Comparison of ENCODE assay signal across 19 cellular contexts in genomic region chr6:108676555-108676954, GRCh38.
DNase-seq lines count a peak whose midpoint lies in the region; ATAC-seq and TF ChIP-seq lines count a peak whose summit lies in the region.
"Had no signal": no experiment of that assay in that cellular context is flagged by ENCODE, and none has a peak within 500 bp of the region (broad histone marks: within the 10 kb centered on the region; RNA-seq: fewer than 3 reads in every experiment).

No MANE protein-coding gene starts in this region.

- H3K27me3 Mint-ChIP-seq in nephron (ENCODE audit: low read depth) (no peaks in the 10 kb centered on the region), endodermal cell (ENCODE audit: insufficient read depth) (no peaks in the 10 kb centered on the region)
- H3K27me3 Mint-ChIP-seq: CD4-positive, CD25-positive, alpha-beta regulatory T cell had no signal

- no peak overlapping the region for H3K4ac ChIP-seq in mesenchymal stem cell (ENCODE audit: low read depth in 1 of 2, low read length in 2 of 2)

- no peak overlapping the region for H2BK12ac ChIP-seq in mesenchymal stem cell (ENCODE audit: low read length in 2 of 2)

- H4K91ac ChIP-seq in mesenchymal stem cell (ENCODE audit: low read length), result no peak overlapping the region

- H3K9me3 Mint-ChIP-seq in nephron, result no peaks in the 10 kb centered on the region
- no peaks in the 10 kb centered on the region for H3K9me3 Mint-ChIP-seq in endodermal cell
- H3K9me3 Mint-ChIP-seq: CD4-positive, CD25-positive, alpha-beta regulatory T cell had no signal

- H3K23ac ChIP-seq in mesenchymal stem cell (ENCODE audit: low read length in 2 of 2), result no peak overlapping the region

- H3K36me3 Mint-ChIP-seq in nephron (ENCODE audit: low read depth) (peaks cover 17% of the 10 kb centered on the region), endodermal cell (ENCODE audit: low read depth) (peaks cover 4% of the 10 kb centered on the region)

- H3K9ac ChIP-seq in mesenchymal stem cell (ENCODE audit: low read length) (no peak overlapping the region), endodermal cell (ENCODE audit: extremely low read depth, low read length, poor library complexity, severe bottlenecking) (no peak overlapping the region)

- H2BK15ac ChIP-seq in mesenchymal stem cell (ENCODE audit: low read depth, poor library complexity, severe bottlenecking), result no peak overlapping the region

- DNase-seq in heart right ventricle (no peak), right cardiac atrium (no peak), LoVo (ENCODE audit: low spot score) (no peak), thyroid gland (no peak), mesenchymal stem cell (no peak), endodermal cell (no peak)
- DNase-seq: ACHN; activated gamma-delta T cell; CD4-positive, CD25-positive, alpha-beta regulatory T cell; DMS79 treated with DMSO at 0.1 percent for 48 hours; foreskin fibroblast; left cardiac atrium; NCI-H226; occipital lobe; small intestine; T-helper 9 cell had no signal

- H2BK120ac ChIP-seq in mesenchymal stem cell (ENCODE audit: low read depth, low read length), result no peak overlapping the region

- TF ChIP-seq CTCF in heart right ventricle (IDR thresholded peaks at IDR 0.05) (no peak), nephron (IDR thresholded peaks at IDR 0.05; ENCODE audit: unreplicated experiment in 3 of 3) (no peak), thyroid gland (IDR thresholded peaks at IDR 0.05) (no peak), endodermal cell (conservative IDR thresholded peaks at IDR 0.05) (no peak)

- H3K4me1 Mint-ChIP-seq in nephron, result peaks cover 45% of the 10 kb centered on the region
- peaks cover 22% of the 10 kb centered on the region for H3K4me1 Mint-ChIP-seq in endodermal cell

- peaks cover 17 to 71% (median 64%) of the 10 kb centered on the region in 9 donors for H3K4me1 ChIP-seq in heart right ventricle
- H3K4me1 ChIP-seq in right cardiac atrium (ENCODE audit: control insufficient read depth, insufficient read depth, low read length), result peaks cover 22% of the 10 kb centered on the region
- peaks cover 0 to 39% of the 10 kb centered on the region in 2 donors for H3K4me1 ChIP-seq in thyroid gland
- peaks cover 4% of the 10 kb centered on the region for H3K4me1 ChIP-seq in mesenchymal stem cell (ENCODE audit: control insufficient read depth, insufficient read depth, low read depth, low read length)
- peaks cover 11% of the 10 kb centered on the region for H3K4me1 ChIP-seq in endodermal cell (ENCODE audit: control insufficient read depth, insufficient read depth, low read length)

- H3K27ac ChIP-seq in heart right ventricle (peak overlapping the region in 7 of 10 donors; percentile 2 to 68 (median 47)), right cardiac atrium (ENCODE audit: low read length) (no peak overlapping the region), thyroid gland (no peak overlapping the region), mesenchymal stem cell (ENCODE audit: low read length, poor library complexity, severe bottlenecking) (no peak overlapping the region), endodermal cell (ENCODE audit: low read depth, low read length) (no peak overlapping the region)

- no peak overlapping the region for H3K14ac ChIP-seq in mesenchymal stem cell (ENCODE audit: low read length in 2 of 2)

- peaks cover 22% of the 10 kb centered on the region for H3K79me1 ChIP-seq in mesenchymal stem cell (replicated peaks; ENCODE audit: low read length, poor library complexity, severe bottlenecking)

- no peak overlapping the region for H3K4me3 Mint-ChIP-seq in nephron
- H3K4me3 Mint-ChIP-seq in endodermal cell, result no peak overlapping the region
- H3K4me3 Mint-ChIP-seq: CD4-positive, CD25-positive, alpha-beta regulatory T cell had no signal

- no peak for ATAC-seq in heart right ventricle
- ATAC-seq in right cardiac atrium, result no peak
- ATAC-seq in SK-N-SH treated with all-trans-retinoic acid at 6 μM for 48 hours, result no peak; the same call in 2 of the 3 replicates

- no peak overlapping the region for H3K4me3 ChIP-seq in heart right ventricle
- no peak overlapping the region for H3K4me3 ChIP-seq in right cardiac atrium (ENCODE audit: low read length)
- no peak overlapping the region for H3K4me3 ChIP-seq in thyroid gland (replicated peaks in 1 of 3)
- no peak overlapping the region for H3K4me3 ChIP-seq in mesenchymal stem cell (ENCODE audit: insufficient read depth in 1 of 2, low read depth in 1 of 2, low read length in 2 of 2)
- no peak overlapping the region for H3K4me3 ChIP-seq in endodermal cell (ENCODE audit: low read length)
- H3K4me3 ChIP-seq: HAP-1 had no signal

- no peaks in the 10 kb centered on the region for H3K27me3 ChIP-seq in heart right ventricle
- H3K27me3 ChIP-seq in right cardiac atrium (ENCODE audit: control insufficient read depth, insufficient read depth), result no peaks in the 10 kb centered on the region
- no peaks in the 10 kb centered on the region for H3K27me3 ChIP-seq in thyroid gland
- no peaks in the 10 kb centered on the region for H3K27me3 ChIP-seq in mesenchymal stem cell (ENCODE audit: control insufficient read depth in 1 of 2, insufficient read depth in 1 of 2, low read length in 2 of 2)
- H3K27me3 ChIP-seq in endodermal cell (ENCODE audit: control insufficient read depth, insufficient read depth, low read length, poor library complexity, severe bottlenecking), result no peaks in the 10 kb centered on the region

- H3K27ac Mint-ChIP-seq in nephron (peak overlapping the region; percentile 69 to 73 (median 73)), endodermal cell (no peak overlapping the region)

- no peaks in the 10 kb centered on the region for H3K9me3 ChIP-seq in heart right ventricle
- H3K9me3 ChIP-seq in right cardiac atrium (ENCODE audit: control insufficient read depth, low read length), result no peaks in the 10 kb centered on the region
- H3K9me3 ChIP-seq in thyroid gland, result no peaks in the 10 kb centered on the region
- H3K9me3 ChIP-seq in mesenchymal stem cell (ENCODE audit: control insufficient read depth, low read length), result no peaks in the 10 kb centered on the region
- no peaks in the 10 kb centered on the region for H3K9me3 ChIP-seq in endodermal cell (ENCODE audit: control insufficient read depth, low read length)
- H3K9me3 ChIP-seq: HAP-1 had no signal

- H3K4me2 ChIP-seq in mesenchymal stem cell (ENCODE audit: low read length, poor library complexity, severe bottlenecking), result no peak overlapping the region

- peaks cover 0 to 15% (median 0%) of the 10 kb centered on the region in 9 donors for H3K36me3 ChIP-seq in heart right ventricle
- H3K36me3 ChIP-seq in thyroid gland, result no peaks in the 10 kb centered on the region
- peaks cover 3 to 4% of the 10 kb centered on the region in 2 experiments for H3K36me3 ChIP-seq in mesenchymal stem cell (ENCODE audit: control insufficient read depth in 1 of 2, insufficient read depth in 2 of 2, low read depth in 1 of 2, low read length in 2 of 2)
- no peaks in the 10 kb centered on the region for H3K36me3 ChIP-seq in endodermal cell (ENCODE audit: control insufficient read depth, insufficient read depth, low read length)
- H3K36me3 ChIP-seq: HAP-1 had no signal

- H4K8ac ChIP-seq in mesenchymal stem cell (ENCODE audit: low read length), result no peak overlapping the region

- no peak overlapping the region for H2AK5ac ChIP-seq in mesenchymal stem cell (ENCODE audit: low read length, severe bottlenecking)

- WGBS in heart right ventricle, 2 donors, result 84 to 93% methylated on average over 3 of the region's 3 CpGs
- 81% methylated on average over 3 of the region's 3 CpGs for WGBS in right cardiac atrium
- WGBS in thyroid gland, 2 donors, result 82 to 92% methylated on average over 3 of the region's 3 CpGs
- 68% methylated on average over 3 of the region's 3 CpGs for WGBS in mesenchymal stem cell
- 92 to 93% methylated on average over 3 of the region's 3 CpGs for WGBS in endodermal cell (ENCODE audit: insufficient coverage in 1 of 2, insufficient read length in 1 of 2), 2 experiments

- no peak overlapping the region for H3K18ac ChIP-seq in mesenchymal stem cell (ENCODE audit: low read depth in 1 of 2, low read length in 2 of 2)

- no peak for TF ChIP-seq POLR2A in thyroid gland (IDR thresholded peaks at IDR 0.05)

- no peak overlapping the region for H2BK5ac ChIP-seq in mesenchymal stem cell (ENCODE audit: low read depth, low read length, poor library complexity, severe bottlenecking)

- no peak overlapping the region for H2AFZ ChIP-seq in mesenchymal stem cell (ENCODE audit: low read depth, low read length)

- intact Hi-C loops in heart right ventricle (cut with DNase I), result loop anchor here in 1 of 10 donors (10.0 kb wide), 1 partner anchor 112 kb away; the partner anchor contains the start of gene FOXO3
- intact Hi-C loops in right cardiac atrium (cut with DNase I), result no loop called here
- intact Hi-C loops in thyroid gland (cut with DNase I), result no loop called here

TF ChIP-seq in SK-N-SH treated with all-trans-retinoic acid at 6 μM for 48 hours, 23 proteins besides CTCF, POLR2A, EP300 and RAD21 (continues in another document):
- TF ChIP-seq ZNF565 (CRISPR knock-in tag; conservative IDR thresholded peaks at IDR 0.05; ENCODE audit: low read depth) (no peak), TSHZ2 (CRISPR knock-in tag; IDR thresholded peaks at IDR 0.05) (peak; percentile 87), SNAI2 (CRISPR knock-in tag; IDR thresholded peaks at IDR 0.05) (0 out of 2 replicates have a peak, but pooled peaks have one; percentile 48), ZNF70 (CRISPR knock-in tag; IDR thresholded peaks at IDR 0.05) (peak; percentile 72; the same call in 1 of the 2 replicates), ZFP3 (CRISPR knock-in tag; IDR thresholded peaks at IDR 0.05) (no peak)

Comparison
In these comparisons a context has a peak if more than half of its experiments do, and no peak if none do; other contexts are left out.
1. H3K27ac ChIP-seq: peak in heart right ventricle (7 of 10); none in right cardiac atrium (single experiment), thyroid gland (0 of 3), mesenchymal stem cell (single experiment) and endodermal cell (single experiment).